9 cellular contexts compared by ENCODE assay signal in genomic region chr2:68726608-68727367, GRCh38. TPM values are rescaled to one million over a fixed set of nuclear protein-coding genes. Genes with fewer than 3 reads are reported as not detected.
DNase-seq lines count a peak whose midpoint lies in the region; ATAC-seq lines count a peak whose summit lies in the region.
"Had no signal": no experiment of that assay in that cellular context is flagged by ENCODE, and none has a peak within 500 bp of the region (broad histone marks: within the 10 kb centered on the region; RNA-seq: fewer than 3 reads in every experiment).

No MANE protein-coding gene starts in this region.

- ATAC-seq in GM18868 (IDR thresholded peaks at IDR 0.05; ENCODE audit: unreplicated experiment) = peak; percentile 97
- ATAC-seq in HG03045 (IDR thresholded peaks at IDR 0.05; ENCODE audit: unreplicated experiment) = peak; percentile 90

- H3K27ac ChIP-seq in SJSA1 = peak overlapping the region; percentile 66

- peaks cover 4% of the 10 kb centered on the region; the same call in 1 of the 2 replicates for H3K9me3 ChIP-seq in SJSA1 (replicated peaks)

- no peaks in the 10 kb centered on the region for H3K36me3 ChIP-seq in SJSA1

- H3K27me3 ChIP-seq in SJSA1 (replicated peaks) = no peaks in the 10 kb centered on the region

- H3K4me1 ChIP-seq in SJSA1 (replicated peaks) = peaks cover 42% of the 10 kb centered on the region

- no peak overlapping the region for H3K4me3 ChIP-seq in SJSA1

- DNase-seq in SJSA1 (ENCODE audit: low read depth in 1 of 2, low spot score in 2 of 2) (no peak), RKO (ENCODE audit: low spot score) (no peak), anterior cingulate cortex (lab: John Stamatoyannopoulos, UW) (no peak), NCI-H2196 treated with DMSO at 0.1 percent for 48 hours (lab: John Stamatoyannopoulos, UW; ENCODE audit: unreplicated experiment) (no peak)
- DNase-seq in activated gamma-delta T cell treated with anti-CD3 and anti-CD28 coated beads, Interleukin-2, amount 50 U/mL, for 16 hours (ENCODE audit: low read depth) = peak; percentile 70
- peak; percentile 82 for DNase-seq in stimulated activated CD4-positive, alpha-beta T cell treated with anti-CD3 and anti-CD28 coated beads, Interleukin-2, amount 100 ng/mL, for 4 hours (ENCODE audit: low read depth)

RNA-seq across cellular contexts. Expression of gene ARHGAP25, which starts 7.8 kb away (rescaled TPM):
- total RNA-seq in SJSA1 (2014; rRNA removed; shearing (Covaris generic)) = not detected in 2 replicates
- total RNA-seq: LHCN-M2 had no signal

Comparison
In these comparisons a context has a peak if more than half of its experiments do, and no peak if none do; other contexts are left out.
1. DNase-seq: peak in activated gamma-delta T cell treated with anti-CD3 and anti-CD28 coated beads, Interleukin-2, amount 50 U/mL, for 16 hours (single experiment) and stimulated activated CD4-positive, alpha-beta T cell treated with anti-CD3 and anti-CD28 coated beads, Interleukin-2, amount 100 ng/mL, for 4 hours (single experiment); none in SJSA1 (0 of 2), RKO (single experiment), anterior cingulate cortex (0 of 58) and NCI-H2196 treated with DMSO at 0.1 percent for 48 hours (single experiment).